14 cellular contexts compared by ENCODE assay signal in the genomic region with DNA sequence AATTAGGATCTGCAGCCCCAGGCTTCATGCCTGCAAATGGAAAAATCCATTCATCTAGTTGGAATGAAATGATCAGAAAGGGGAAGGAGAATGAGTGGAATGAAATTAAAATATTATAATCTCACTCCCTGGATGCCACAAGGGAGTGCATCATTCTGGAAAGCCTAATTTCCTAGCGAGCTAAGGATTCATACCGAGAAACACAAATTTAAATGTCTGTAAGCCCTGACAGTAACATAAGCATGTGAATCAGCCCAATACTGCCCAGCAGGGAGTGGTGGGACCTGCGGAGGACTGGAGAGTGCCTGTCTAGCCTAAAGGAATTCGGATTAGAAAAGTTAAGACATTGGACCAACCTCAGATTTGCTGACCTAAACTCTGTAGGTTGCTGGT. TPM values are rescaled to one million over a fixed set of nuclear protein-coding genes. Genes with fewer than 3 reads are reported as not detected.
DNase-seq lines count a peak whose midpoint lies in the region; ATAC-seq and TF ChIP-seq lines count a peak whose summit lies in the region.
"Had no signal": no experiment of that assay in that cellular context is flagged by ENCODE, and none has a peak within 500 bp of the region (broad histone marks: within the 10 kb centered on the region; RNA-seq: fewer than 3 reads in every experiment).

No MANE protein-coding gene starts in this region.

- peaks cover 11% of the 10 kb centered on the region for H3K36me3 ChIP-seq in adipocyte (ENCODE audit: control insufficient read depth, insufficient read depth, low read length, severe bottlenecking)

- TF ChIP-seq POLR2A in erythroblast (IDR thresholded peaks at IDR 0.05; ENCODE audit: low read length), result no peak

- intact Hi-C loops in left ventricle myocardium superior (cut with micrococcal nuclease), result no loop called here

- no peak overlapping the region for H3K9ac ChIP-seq in adipocyte (ENCODE audit: low read length)

- no peaks in the 10 kb centered on the region for H3K9me3 ChIP-seq in adipocyte (ENCODE audit: control insufficient read depth, low read length)
- H3K9me3 ChIP-seq: body of pancreas had no signal

- DNase-seq in AG20443 (ENCODE audit: low spot score), result peak; percentile 73
- DNase-seq in GM04503 (ENCODE audit: low read depth), result peak; percentile 63
- DNase-seq in adipocyte (ENCODE audit: low read depth), result peak; percentile 58
- DNase-seq in inferior parietal cortex (ENCODE audit: extremely low spot score), result peak; percentile 26
- DNase-seq in erythroblast (lab: John Stamatoyannopoulos, UW), result no peak
- DNase-seq in left ventricle myocardium superior, result no peak
- DNase-seq: body of pancreas; effector memory CD4-positive, alpha-beta T cell; foreskin melanocyte; right cardiac atrium; stimulated activated CD4-positive, alpha-beta T cell treated with anti-CD3 and anti-CD28 coated beads, Interleukin-2, amount 100 ng/mL, for 48 hours had no signal

- no peak overlapping the region for H3K4me3 ChIP-seq in adipocyte (ENCODE audit: low read length)
- H3K4me3 ChIP-seq: body of pancreas had no signal

- peaks cover 10% of the 10 kb centered on the region for H3K4me1 ChIP-seq in adipocyte (ENCODE audit: control insufficient read depth, insufficient read depth, low read length)
- H3K4me1 ChIP-seq: body of pancreas had no signal

- no peaks in the 10 kb centered on the region for H3K27me3 ChIP-seq in adipocyte (replicated peaks; ENCODE audit: control insufficient read depth, insufficient read depth, low read length)
- H3K27me3 ChIP-seq: body of pancreas had no signal

- ATAC-seq in HG03342 (IDR thresholded peaks at IDR 0.05; ENCODE audit: unreplicated experiment) (no peak), GM21737 (IDR thresholded peaks at IDR 0.05; ENCODE audit: unreplicated experiment) (no peak), left ventricle myocardium superior (no peak)
- ATAC-seq: body of pancreas, left lobe of liver, right cardiac atrium had no signal

RNA-seq across cellular contexts. Expression of gene RCAN3, which starts 38.3 kb away (rescaled TPM):
- 6.4 TPM for total RNA-seq in left ventricle myocardium superior

RNA-seq across cellular contexts. Expression of gene NIPAL3, which starts 48.8 kb away (rescaled TPM):
- total RNA-seq in left ventricle myocardium superior, result 34.6 TPM

RNA-seq across cellular contexts. Expression of gene STPG1, which starts 50.8 kb away (rescaled TPM):
- total RNA-seq in left ventricle myocardium superior, result 4.9 TPM

Comparison
In these comparisons a context has a peak if more than half of its experiments do, and no peak if none do; other contexts are left out.
1. DNase-seq: peak in AG20443 (single experiment), GM04503 (single experiment), adipocyte (single experiment) and inferior parietal cortex (single experiment); none in erythroblast (0 of 2) and left ventricle myocardium superior (single experiment).